In the genomic region with DNA sequence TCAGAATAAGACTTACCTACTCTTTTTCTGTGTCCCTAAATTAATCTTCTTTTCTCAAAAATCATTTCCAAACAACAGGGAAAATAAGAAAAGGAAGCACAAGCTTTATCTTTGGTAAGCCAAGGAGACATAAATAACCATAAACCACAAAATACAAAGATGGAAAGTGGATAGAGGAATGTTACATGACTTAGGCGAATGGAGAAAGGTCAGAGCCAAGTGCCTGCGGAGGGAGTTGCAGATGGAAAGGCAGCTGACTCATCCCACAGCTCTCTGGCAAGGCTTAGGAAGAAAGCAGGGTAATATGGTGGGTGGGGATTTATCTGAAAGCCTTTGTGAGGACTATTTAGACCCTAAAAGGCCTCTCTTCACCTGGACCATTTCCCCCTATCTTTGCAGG, we compare ENCODE assay signal across 1 cellular context.
TF ChIP-seq lines count a peak whose summit lies in the region.

No MANE protein-coding gene starts in this region.

TF ChIP-seq in K562, 482 proteins besides CTCF, POLR2A, EP300 and RAD21 (continued from another document):
- peak; percentile 57 for TF ChIP-seq ZNF316 (IDR thresholded peaks at IDR 0.05)
- TF ChIP-seq PURB (CRISPR knock-in tag; IDR thresholded peaks at IDR 0.05; ENCODE audit: low read depth) = no peak
- TF ChIP-seq ZNF77 (CRISPR knock-in tag; IDR thresholded peaks at IDR 0.05) = no peak
- no peak for TF ChIP-seq ETV6 (IDR thresholded peaks at IDR 0.05; ENCODE audit: borderline replicate concordance in 1 of 2, low read depth in 2 of 2, low read length in 1 of 2)
- TF ChIP-seq ETV6 (CRISPR knock-in tag; IDR thresholded peaks at IDR 0.05; ENCODE audit: borderline replicate concordance) = no peak
- TF ChIP-seq HMG20A (CRISPR knock-in tag; conservative IDR thresholded peaks at IDR 0.05) = no peak
- no peak for TF ChIP-seq NCOR1 (IDR thresholded peaks at IDR 0.05)
- TF ChIP-seq YBX1 (IDR thresholded peaks at IDR 0.05) = no peak
- TF ChIP-seq CBFA2T3 (IDR thresholded peaks at IDR 0.05) = 0 out of 2 replicates have a peak, but pooled peaks have one; percentile 10
- no peak for TF ChIP-seq LARP7 (IDR thresholded peaks at IDR 0.05)
- no peak for TF ChIP-seq U2AF1 (optimal IDR thresholded peaks at IDR 0.05; ENCODE audit: low read depth, low read length)
- peak; percentile 58 for TF ChIP-seq ARID1B (IDR thresholded peaks at IDR 0.05)
- TF ChIP-seq NR4A1 (CRISPR knock-in tag; IDR thresholded peaks at IDR 0.05) = no peak
- TF ChIP-seq NR4A1 (tag; IDR thresholded peaks at IDR 0.05) = no peak
- TF ChIP-seq ZNF639 (CRISPR knock-in tag; conservative IDR thresholded peaks at IDR 0.05 in 1 of 2, IDR thresholded peaks at IDR 0.05 in 1 of 2) = no peak
- TF ChIP-seq ZBED1 (IDR thresholded peaks at IDR 0.05) = no peak
- TF ChIP-seq, protein P1, sequence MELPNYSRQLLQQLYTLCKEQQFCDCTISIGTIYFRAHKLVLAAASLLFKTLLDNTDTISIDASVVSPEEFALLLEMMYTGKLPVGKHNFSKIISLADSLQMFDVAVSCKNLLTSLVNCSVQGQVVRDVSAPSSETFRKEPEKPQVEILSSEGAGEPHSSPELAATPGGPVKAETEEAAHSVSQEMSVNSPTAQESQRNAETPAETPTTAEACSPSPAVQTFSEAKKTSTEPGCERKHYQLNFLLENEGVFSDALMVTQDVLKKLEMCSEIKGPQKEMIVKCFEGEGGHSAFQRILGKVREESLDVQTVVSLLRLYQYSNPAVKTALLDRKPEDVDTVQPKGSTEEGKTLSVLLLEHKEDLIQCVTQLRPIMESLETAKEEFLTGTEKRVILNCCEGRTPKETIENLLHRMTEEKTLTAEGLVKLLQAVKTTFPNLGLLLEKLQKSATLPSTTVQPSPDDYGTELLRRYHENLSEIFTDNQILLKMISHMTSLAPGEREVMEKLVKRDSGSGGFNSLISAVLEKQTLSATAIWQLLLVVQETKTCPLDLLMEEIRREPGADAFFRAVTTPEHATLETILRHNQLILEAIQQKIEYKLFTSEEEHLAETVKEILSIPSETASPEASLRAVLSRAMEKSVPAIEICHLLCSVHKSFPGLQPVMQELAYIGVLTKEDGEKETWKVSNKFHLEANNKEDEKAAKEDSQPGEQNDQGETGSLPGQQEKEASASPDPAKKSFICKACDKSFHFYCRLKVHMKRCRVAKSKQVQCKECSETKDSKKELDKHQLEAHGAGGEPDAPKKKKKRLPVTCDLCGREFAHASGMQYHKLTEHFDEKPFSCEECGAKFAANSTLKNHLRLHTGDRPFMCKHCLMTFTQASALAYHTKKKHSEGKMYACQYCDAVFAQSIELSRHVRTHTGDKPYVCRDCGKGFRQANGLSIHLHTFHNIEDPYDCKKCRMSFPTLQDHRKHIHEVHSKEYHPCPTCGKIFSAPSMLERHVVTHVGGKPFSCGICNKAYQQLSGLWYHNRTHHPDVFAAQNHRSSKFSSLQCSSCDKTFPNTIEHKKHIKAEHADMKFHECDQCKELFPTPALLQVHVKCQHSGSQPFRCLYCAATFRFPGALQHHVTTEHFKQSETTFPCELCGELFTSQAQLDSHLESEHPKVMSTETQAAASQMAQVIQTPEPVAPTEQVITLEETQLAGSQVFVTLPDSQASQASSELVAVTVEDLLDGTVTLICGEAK (IDR thresholded peaks at IDR 0.05) = no peak
- TF ChIP-seq, protein P1 (CRISPR knock-in tag; IDR thresholded peaks at IDR 0.05) = no peak
TF ChIP-seq in K562: peak in this region for 19.
